In the genomic region with DNA sequence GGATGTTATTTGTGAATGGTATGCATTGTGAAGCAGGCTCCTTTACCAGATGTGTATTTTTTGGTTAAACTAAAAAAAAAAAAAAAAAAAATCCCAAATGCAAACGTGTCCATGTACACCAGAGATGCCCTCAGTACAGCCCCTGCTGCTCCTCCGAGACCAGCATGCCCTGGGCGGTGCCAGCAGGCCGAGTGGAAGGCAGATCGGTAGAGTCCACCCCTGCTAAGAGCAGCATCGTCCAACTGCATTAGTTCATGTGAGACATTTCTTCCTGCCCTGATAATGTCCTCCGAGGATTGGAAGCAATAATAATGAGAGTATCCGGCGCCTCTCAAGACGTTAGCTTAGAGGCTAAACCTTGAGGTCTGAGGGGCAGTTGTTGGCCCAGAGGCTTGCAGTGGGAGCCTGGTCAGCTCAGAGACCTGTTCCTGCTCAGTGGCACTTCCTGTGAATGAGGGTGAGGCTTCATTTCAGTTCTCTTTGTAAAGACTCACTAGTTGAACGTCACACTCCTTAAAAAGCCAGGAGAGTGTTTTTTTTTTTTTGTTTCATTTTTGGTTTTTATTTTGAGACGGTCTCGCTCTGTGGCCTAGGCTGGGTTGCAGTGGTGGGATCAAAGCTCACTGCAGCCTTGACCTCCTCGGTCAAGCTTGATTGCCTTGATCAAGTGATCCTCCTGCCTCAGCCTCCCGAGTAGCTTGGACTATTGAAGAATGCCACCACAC, we compare ENCODE assay signal across 9 cellular contexts. TPM values are rescaled to one million over a fixed set of nuclear protein-coding genes. Genes with fewer than 3 reads are reported as not detected.
DNase-seq lines count a peak whose midpoint lies in the region; ATAC-seq and TF ChIP-seq lines count a peak whose summit lies in the region.
"Had no signal": no experiment of that assay in that cellular context is flagged by ENCODE, and none has a peak within 500 bp of the region (broad histone marks: within the 10 kb centered on the region; RNA-seq: fewer than 3 reads in every experiment).

No MANE protein-coding gene starts in this region.

- peak overlapping the region; percentile 79 for H3K27ac Mint-ChIP-seq in activated T-helper 1 cell treated with anti-CD3 and anti-CD28 coated beads, Interleukin-12 subunit alpha, Interleukin-12 subunit beta, Interleukin-2, Interleukin-4 antibody, amounts not matched to agents 30 ng/mL and 10 ng/mL and 1 ng/mL, durations not matched to agents 14 hours and 24 hours and 36 hours

- H3K4me3 Mint-ChIP-seq in activated T-helper 1 cell treated with anti-CD3 and anti-CD28 coated beads, Interleukin-12 subunit alpha, Interleukin-12 subunit beta, Interleukin-2, Interleukin-4 antibody, amounts not matched to agents 30 ng/mL and 10 ng/mL and 1 ng/mL, durations not matched to agents 14 hours and 24 hours and 36 hours: peak overlapping the region; percentile 30

- in situ Hi-C loops in GM18951 (cut with MboI; ENCODE audit: low sequenced_read_pairs, unreplicated experiment): no loop called here

- H3K9me3 Mint-ChIP-seq in activated T-helper 1 cell treated with anti-CD3 and anti-CD28 coated beads, Interleukin-12 subunit alpha, Interleukin-12 subunit beta, Interleukin-2, Interleukin-4 antibody, amounts not matched to agents 30 ng/mL and 10 ng/mL and 1 ng/mL, durations not matched to agents 14 hours and 24 hours and 36 hours: no peaks in the 10 kb centered on the region

- no peaks in the 10 kb centered on the region for H3K27me3 Mint-ChIP-seq in activated T-helper 1 cell treated with anti-CD3 and anti-CD28 coated beads, Interleukin-12 subunit alpha, Interleukin-12 subunit beta, Interleukin-2, Interleukin-4 antibody, amounts not matched to agents 30 ng/mL and 10 ng/mL and 1 ng/mL, durations not matched to agents 14 hours and 24 hours and 36 hours (ENCODE audit: insufficient read depth)

- intact Hi-C loops in activated T-helper 1 cell treated with anti-CD3 and anti-CD28 coated beads, Interleukin-12 subunit alpha, Interleukin-12 subunit beta, Interleukin-2, Interleukin-4 antibody, amounts not matched to agents 30 ng/mL and 10 ng/mL and 1 ng/mL, durations not matched to agents 14 hours and 24 hours and 36 hours (cut with micrococcal nuclease): no loop called here

- peak; percentile 8 to 12 for DNase-seq in AML-193 (lab: John Stamatoyannopoulos, UW)
- DNase-seq in activated T-helper 1 cell treated with anti-CD3 and anti-CD28 coated beads, Interleukin-12 subunit alpha, Interleukin-12 subunit beta, Interleukin-2, Interleukin-4 antibody, amounts not matched to agents 30 ng/mL and 10 ng/mL and 1 ng/mL, durations not matched to agents 14 hours and 24 hours and 36 hours (ENCODE audit: low spot score): no peak
- DNase-seq in SHP77 treated with DMSO at 0.1 percent for 48 hours (lab: John Stamatoyannopoulos, UW): no peak
- no peak for DNase-seq in NCI-H1105 (lab: John Stamatoyannopoulos, UW)
- no peak for DNase-seq in glomerular visceral epithelial cell (ENCODE audit: extremely low spot score)
- DNase-seq in pons (ENCODE audit: low spot score): no peak
- DNase-seq: NCI-H1048 had no signal

- H3K36me3 Mint-ChIP-seq in activated T-helper 1 cell treated with anti-CD3 and anti-CD28 coated beads, Interleukin-12 subunit alpha, Interleukin-12 subunit beta, Interleukin-2, Interleukin-4 antibody, amounts not matched to agents 30 ng/mL and 10 ng/mL and 1 ng/mL, durations not matched to agents 14 hours and 24 hours and 36 hours (ENCODE audit: low read depth): no peaks in the 10 kb centered on the region

- peak; percentile 74 for ATAC-seq in HG02981 (IDR thresholded peaks at IDR 0.05; ENCODE audit: unreplicated experiment)

- H3K4me1 Mint-ChIP-seq in activated T-helper 1 cell treated with anti-CD3 and anti-CD28 coated beads, Interleukin-12 subunit alpha, Interleukin-12 subunit beta, Interleukin-2, Interleukin-4 antibody, amounts not matched to agents 30 ng/mL and 10 ng/mL and 1 ng/mL, durations not matched to agents 14 hours and 24 hours and 36 hours (ENCODE audit: low read depth): peaks cover 12% of the 10 kb centered on the region

- peak; percentile 30 for TF ChIP-seq POLR2A in GM18951 (IDR thresholded peaks at IDR 0.05; ENCODE audit: extremely low read depth, insufficient read depth, insufficient read length)

RNA-seq across cellular contexts. Expression of a gene that starts 5.6 kb away (rescaled TPM):
- total RNA-seq in activated T-helper 1 cell treated with anti-CD3 and anti-CD28 coated beads, Interleukin-12 subunit alpha, Interleukin-12 subunit beta, Interleukin-2, Interleukin-4 antibody, amounts not matched to agents 30 ng/mL and 10 ng/mL and 1 ng/mL, durations not matched to agents 14 hours and 24 hours and 36 hours: 7.2 and 7.9 TPM in 2 replicates

Comparison
In these comparisons a context has a peak if more than half of its experiments do, and no peak if none do; other contexts are left out.
1. DNase-seq: peak in AML-193 (2 of 2); none in activated T-helper 1 cell treated with anti-CD3 and anti-CD28 coated beads, Interleukin-12 subunit alpha, Interleukin-12 subunit beta, Interleukin-2, Interleukin-4 antibody, amounts not matched to agents 30 ng/mL and 10 ng/mL and 1 ng/mL, durations not matched to agents 14 hours and 24 hours and 36 hours (single experiment), SHP77 treated with DMSO at 0.1 percent for 48 hours (single experiment), NCI-H1105 (single experiment), glomerular visceral epithelial cell (single experiment) and pons (single experiment).